Comparison of ENCODE assay signal across 8 cellular contexts in the genomic region with DNA sequence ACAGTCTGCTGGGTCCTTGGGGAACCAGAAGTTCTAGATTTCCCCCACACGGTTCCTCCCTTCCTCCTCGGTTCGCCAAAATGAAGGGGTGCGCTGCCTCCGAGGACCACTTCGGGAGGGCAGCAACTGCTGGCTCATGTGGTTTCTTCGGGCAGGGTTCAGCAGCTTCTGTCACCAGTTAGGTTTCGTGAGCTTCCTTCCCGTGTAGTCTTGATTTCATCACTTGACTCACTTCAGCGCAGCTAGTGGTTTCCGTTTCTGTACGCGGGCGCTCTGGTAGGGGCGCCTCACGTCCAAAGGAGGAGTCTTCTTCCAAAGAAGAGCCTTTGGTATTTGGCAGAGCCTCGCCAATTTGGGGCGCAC. TPM values are rescaled to one million over a fixed set of nuclear protein-coding genes. Genes with fewer than 3 reads are reported as not detected.
DNase-seq lines count a peak whose midpoint lies in the region; ATAC-seq and TF ChIP-seq lines count a peak whose summit lies in the region.

No MANE protein-coding gene starts in this region.

- no peaks in the 10 kb centered on the region for H3F3A ChIP-seq in smooth muscle cell (ENCODE audit: low read depth)

- H3K36me3 Mint-ChIP-seq in CD14-positive monocyte: peaks cover 2 to 6% of the 10 kb centered on the region in 2 donors

- H3K4me3 Mint-ChIP-seq in CD14-positive monocyte: peak overlapping the region; percentile 98 to 99

- H3K27me3 ChIP-seq in RWPE2 (ENCODE audit: insufficient read depth, poor library complexity, severe bottlenecking) (no peaks in the 10 kb centered on the region), smooth muscle cell (ENCODE audit: low read depth) (peaks cover 55% of the 10 kb centered on the region)

- 3% methylated on average over 18 of the region's 18 CpGs for WGBS in smooth muscle cell (ENCODE audit: low lambda C conversion rate)

- ATAC-seq in HG03378 (IDR thresholded peaks at IDR 0.05; ENCODE audit: unreplicated experiment) (peak; percentile 98), RWPE2 (ENCODE audit: low read depth) (peak; percentile 52)

- H4K20me1 ChIP-seq in smooth muscle cell (ENCODE audit: low read depth): peaks cover 3% of the 10 kb centered on the region

- H3K9ac ChIP-seq in smooth muscle cell (ENCODE audit: low read depth): peak overlapping the region; percentile 12

- peak overlapping the region; percentile 92 to 98 (median 96) for H3K27ac Mint-ChIP-seq in CD14-positive monocyte

- H3K36me3 ChIP-seq in RWPE2 (ENCODE audit: low read depth) (peaks cover 32% of the 10 kb centered on the region), smooth muscle cell (ENCODE audit: low read depth) (no peaks in the 10 kb centered on the region)

- H3K4me3 ChIP-seq in RWPE2 (ENCODE audit: severe bottlenecking) (peak overlapping the region; percentile 81), iPS-18c (ENCODE audit: insufficient read depth, low read depth, low read length) (peak overlapping the region; percentile 48), smooth muscle cell (peak overlapping the region; percentile 52)

- intact Hi-C loops in CD14-positive monocyte (cut with micrococcal nuclease): loop anchor here in 1 of 2 donors (5.0 kb wide), 1 partner anchor 78 kb away; no protein-coding TSS in a partner anchor

- TF ChIP-seq CTCF in CD14-positive monocyte (IDR thresholded peaks at IDR 0.05) (no peak), RWPE2 (IDR thresholded peaks at IDR 0.05; ENCODE audit: poor library complexity, severe bottlenecking) (peak; percentile 12), smooth muscle cell (IDR thresholded peaks at IDR 0.05; ENCODE audit: borderline replicate concordance, insufficient read depth, poor library complexity, severe bottlenecking) (no peak)

- H3K9me3 Mint-ChIP-seq in CD14-positive monocyte: peaks cover 0 to under 1% (median 0%) of the 10 kb centered on the region in 7 donors

- peaks cover 53% of the 10 kb centered on the region for H3K4me1 Mint-ChIP-seq in CD14-positive monocyte

- peak overlapping the region; percentile 56 for H2AFZ ChIP-seq in smooth muscle cell (ENCODE audit: low read depth)

- peaks cover 31% of the 10 kb centered on the region for H3K4me1 ChIP-seq in RWPE2 (ENCODE audit: insufficient read depth, poor library complexity, severe bottlenecking)
- no peaks in the 10 kb centered on the region for H3K4me1 ChIP-seq in smooth muscle cell (ENCODE audit: low read depth)

- H3K4me2 ChIP-seq in smooth muscle cell: peak overlapping the region; percentile 88

- H3K9me3 ChIP-seq in RWPE2 (ENCODE audit: severe bottlenecking) (no peaks in the 10 kb centered on the region), iPS-18c (ENCODE audit: control insufficient read depth, insufficient read depth, low read length) (no peaks in the 10 kb centered on the region), smooth muscle cell (replicated peaks; ENCODE audit: low read depth) (no peaks in the 10 kb centered on the region)

- H3K79me2 ChIP-seq in smooth muscle cell (ENCODE audit: low read depth): peaks cover 6% of the 10 kb centered on the region

- H3K27ac ChIP-seq in RWPE2 (ENCODE audit: poor library complexity, severe bottlenecking) (peak overlapping the region; percentile 82), smooth muscle cell (ENCODE audit: low read depth) (no peak overlapping the region)

- DNase-seq in CD14-positive monocyte (ENCODE audit: low spot score): peak; percentile 76
- peak; percentile 29 for DNase-seq in GM19240 (ENCODE audit: insufficient read length, low spot score)
- peak; percentile 46 for DNase-seq in RWPE2 (ENCODE audit: low spot score)
- DNase-seq in astrocyte of the hippocampus (ENCODE audit: low read depth, low spot score): peak; percentile 42
- no peak for DNase-seq in smooth muscle cell (lab: John Stamatoyannopoulos, UW; ENCODE audit: unreplicated experiment)
- no peak for DNase-seq in midbrain (lab: John Stamatoyannopoulos, UW)

- no peaks in the 10 kb centered on the region for H3K27me3 Mint-ChIP-seq in CD14-positive monocyte (ENCODE audit: low read depth in 3 of 3)

RNA-seq across cellular contexts. Expression of gene GALNT3, which starts 0.5 kb away (rescaled TPM):
- 1 to 10 TPM; 5.5 to 8.3 TPM for polyA plus RNA-seq in CD14-positive monocyte
- total RNA-seq in smooth muscle cell: 26.7 and 32.4 TPM in 2 replicates
- polyA plus RNA-seq in smooth muscle cell: 4.6 and 16.5 TPM in 2 replicates

Comparison
In these comparisons a context has a peak if more than half of its experiments do, and no peak if none do; other contexts are left out.
1. DNase-seq: peak in CD14-positive monocyte (single experiment), GM19240 (single experiment), RWPE2 (single experiment) and astrocyte of the hippocampus (single experiment); none in smooth muscle cell (single experiment) and midbrain (single experiment).
2. Peak in every context shown above with its lines, with median percentiles within 50 percentile points of each other: H3K4me3 ChIP-seq.